Comparison of ENCODE assay signal across 16 cellular contexts in the genomic region with DNA sequence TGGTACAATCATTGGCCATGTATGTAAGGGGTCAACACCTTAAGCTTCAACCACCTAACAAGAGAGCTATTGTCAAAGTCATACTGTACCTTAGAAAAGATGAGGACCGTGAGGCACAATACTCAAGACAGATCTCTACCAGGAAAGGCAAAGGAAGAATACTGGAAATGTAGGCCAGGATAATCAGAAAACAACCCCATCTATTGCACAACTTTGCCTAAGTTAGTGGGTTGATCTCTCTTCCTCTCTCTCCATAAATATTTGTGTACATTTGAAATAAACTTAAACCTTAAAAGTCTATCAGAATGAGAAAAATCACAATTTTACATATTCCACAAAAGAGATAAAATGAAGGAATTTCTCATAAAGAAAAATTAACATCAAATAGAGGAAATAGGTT.
DNase-seq lines count a peak whose midpoint lies in the region; ATAC-seq, FAIRE-seq and TF ChIP-seq lines count a peak whose summit lies in the region.
"Had no signal": no experiment of that assay in that cellular context is flagged by ENCODE, and none has a peak within 500 bp of the region (broad histone marks: within the 10 kb centered on the region; RNA-seq: fewer than 3 reads in every experiment).

No MANE protein-coding gene starts in this region.

- H3K4me1 ChIP-seq in HepG2 (ENCODE audit: insufficient read depth, low read length) (no peaks in the 10 kb centered on the region), right lobe of liver (no peaks in the 10 kb centered on the region)

- no peaks in the 10 kb centered on the region for H3K79me2 ChIP-seq in HepG2 (ENCODE audit: insufficient read depth, low read length)

- in situ Hi-C loops in HepG2 (cut with HindIII; ENCODE audit: extremely low pct_ligation_motif_present, low pct_unique_long_range_greater_than_20kb) = no loop called here

- H3K4me2 ChIP-seq in HepG2 (ENCODE audit: low read depth, low read length) = no peak overlapping the region

- H2AFZ ChIP-seq in HepG2 (ENCODE audit: low read length) = no peak overlapping the region

- POLR2A ChIA-PET in HepG2 (lab: Yijun Ruan, JAX) = no interaction called here

- TF ChIP-seq POLR2A in HepG2 (IDR thresholded peaks at IDR 0.05; ENCODE audit: insufficient read depth in 1 of 2, low read depth in 2 of 2, low read length in 2 of 2) (no peak), right lobe of liver (IDR thresholded peaks at IDR 0.05) (no peak)

- no peak overlapping the region for H3K9ac ChIP-seq in HepG2 (ENCODE audit: insufficient read depth, low read depth, low read length)

- DNase-seq in HepG2 (ENCODE audit: low spot score) (no peak), right lobe of liver (no peak), amniotic epithelial cell (ENCODE audit: low read depth) (peak; percentile 39), iris pigment epithelial cell (ENCODE audit: low read depth) (peak; percentile 64), NCI-H2196 treated with DMSO at 0.1 percent for 48 hours (lab: John Stamatoyannopoulos, UW; ENCODE audit: unreplicated experiment) (no peak), NCI-H2107 (lab: John Stamatoyannopoulos, UW) (no peak), NCI-H1436 treated with DMSO at 0.1 percent for 48 hours (lab: John Stamatoyannopoulos, UW) (no peak)
- DNase-seq: 8988T; ACHN; C1 segment of cervical spinal cord; Calu3; CD4-positive, alpha-beta T cell; DMS 273 treated with DMSO at 0.1 percent for 48 hours; GOT3 had no signal

- H3K27ac ChIP-seq in HepG2 (ENCODE audit: extremely low read length, insufficient read depth, low read length) (no peak overlapping the region), right lobe of liver (no peak overlapping the region)

- 44% methylated on average over 1 of the region's 1 CpG for WGBS in HepG2 (ENCODE audit: low lambda C conversion rate)
- 75% methylated on average over 1 of the region's 1 CpG for WGBS in right lobe of liver (ENCODE audit: insufficient coverage, low coverage, low lambda C conversion rate, missing lambda C conversion rate)

- intact Hi-C loops in HepG2 (cut with micrococcal nuclease; ENCODE audit: unreplicated experiment) (no loop called here), right lobe of liver (cut with DNase I) (no loop called here)

- ATAC-seq in HepG2 (no peak), right lobe of liver (no peak), GM21576 (IDR thresholded peaks at IDR 0.05; ENCODE audit: unreplicated experiment) (no peak)

- no peaks in the 10 kb centered on the region for H4K20me1 ChIP-seq in HepG2 (ENCODE audit: insufficient read depth, low read length)

- H3K27me3 ChIP-seq in HepG2 (ENCODE audit: control insufficient read depth in 1 of 2, insufficient read depth in 2 of 2, low read length in 2 of 2) = no peaks in the 10 kb centered on the region; a peak in 1 of 5 replicates
- H3K27me3 ChIP-seq in right lobe of liver = no peaks in the 10 kb centered on the region

- CTCF ChIA-PET in HepG2 (lab: Yijun Ruan, JAX; ENCODE audit: low intra/inter-chr PET ratio, low total read pairs) = no interaction called here

- TF ChIP-seq CTCF in HepG2 (CRISPR knock-in tag; IDR thresholded peaks at IDR 0.05) = no peak
- TF ChIP-seq CTCF in right lobe of liver (IDR thresholded peaks at IDR 0.05) = no peak

- no peak for FAIRE-seq in HepG2 (lab: Jason Lieb, UNC)

- no peak for TF ChIP-seq EP300 in HepG2 (IDR thresholded peaks at IDR 0.05; ENCODE audit: low read depth in 2 of 2, low read length in 2 of 2)
- TF ChIP-seq EP300 in HepG2 (CRISPR knock-in tag; IDR thresholded peaks at IDR 0.05; ENCODE audit: borderline replicate concordance) = no peak

- BruUV-seq in HepG2 (replicated peaks; lab: Mats Ljungman, UMichigan) = no TSS peak

- H3K9me3 ChIP-seq in HepG2 (ENCODE audit: low read length) = no peaks in the 10 kb centered on the region
- H3K9me3 ChIP-seq in right lobe of liver = no peaks in the 10 kb centered on the region
- H3K9me3 ChIP-seq: HAP-1 had no signal

- no peak for TF ChIP-seq RAD21 in HepG2 (CRISPR knock-in tag; IDR thresholded peaks at IDR 0.05)

- H3K36me3 ChIP-seq in HepG2 (replicated peaks in 1 of 2; ENCODE audit: control insufficient read depth in 1 of 2, insufficient read depth in 2 of 2, low read length in 2 of 2) (no peaks in the 10 kb centered on the region), right lobe of liver (no peaks in the 10 kb centered on the region)
- H3K36me3 ChIP-seq: HAP-1 had no signal

- no peak overlapping the region for H3K4me3 ChIP-seq in HepG2 (replicated peaks in 1 of 3; ENCODE audit: insufficient read depth in 1 of 3, low read depth in 2 of 3, low read length in 3 of 3)
- no peak overlapping the region for H3K4me3 ChIP-seq in right lobe of liver
- H3K4me3 ChIP-seq: HAP-1 had no signal

TF ChIP-seq in HepG2, 621 proteins besides CTCF, POLR2A, EP300 and RAD21:
- TF ChIP-seq MAFF (IDR thresholded peaks at IDR 0.05; ENCODE audit: low read depth, low read length) (no peak), CEBPB (IDR thresholded peaks at IDR 0.05; ENCODE audit: borderline replicate concordance, low read depth, low read length) (peak; percentile 49; the same call in 1 of the 2 replicates)

Comparison
In these comparisons a context has a peak if more than half of its experiments do, and no peak if none do; other contexts are left out.
1. DNase-seq: peak in amniotic epithelial cell (single experiment) and iris pigment epithelial cell (single experiment); none in HepG2 (single experiment), right lobe of liver (0 of 3), NCI-H2196 treated with DMSO at 0.1 percent for 48 hours (single experiment), NCI-H2107 (single experiment) and NCI-H1436 treated with DMSO at 0.1 percent for 48 hours (single experiment).